Comparison of ENCODE assay signal across 11 cellular contexts in the genomic region with DNA sequence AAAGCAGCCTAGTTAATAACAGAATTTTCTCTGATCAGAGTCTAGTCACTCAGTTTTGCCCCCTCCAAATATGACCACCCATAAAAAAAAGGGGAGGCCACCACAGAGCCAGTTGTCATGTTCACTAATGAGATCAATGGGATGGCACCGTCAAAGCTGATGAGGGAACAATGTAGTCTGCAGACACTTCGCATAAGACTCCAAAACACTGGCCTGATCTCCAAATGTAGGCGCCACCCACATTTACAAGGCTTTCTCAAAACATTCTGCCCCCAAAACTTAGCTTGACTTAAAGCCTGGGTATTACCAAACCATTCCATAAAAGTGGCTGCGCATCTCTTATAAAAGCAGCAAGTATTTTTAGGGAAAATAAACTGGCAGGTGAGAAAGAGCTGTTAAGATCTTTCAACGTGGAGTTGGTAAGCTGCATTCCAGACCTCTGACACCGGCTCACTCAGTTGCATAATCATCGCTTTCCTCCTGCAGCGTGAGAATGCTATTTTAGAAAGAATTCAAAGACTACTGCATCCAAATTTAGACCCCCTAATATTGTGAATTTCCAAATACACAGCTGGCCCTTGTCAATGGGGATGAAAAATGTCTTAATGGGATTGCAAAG. TPM values are rescaled to one million over a fixed set of nuclear protein-coding genes. Genes with fewer than 3 reads are reported as not detected.
DNase-seq lines count a peak whose midpoint lies in the region; ATAC-seq and TF ChIP-seq lines count a peak whose summit lies in the region.
"Had no signal": no experiment of that assay in that cellular context is flagged by ENCODE, and none has a peak within 500 bp of the region (broad histone marks: within the 10 kb centered on the region; RNA-seq: fewer than 3 reads in every experiment).

No MANE protein-coding gene starts in this region.

- no peak overlapping the region for H3K27ac ChIP-seq in brain microvascular endothelial cell
- H3K27ac ChIP-seq: testis had no signal

- no peak overlapping the region for H3K4me3 ChIP-seq in brain microvascular endothelial cell (ENCODE audit: low read depth, low read length)
- H3K4me3 ChIP-seq: testis had no signal

- DNase-seq in AG20443 (ENCODE audit: low spot score), result peak; percentile 71
- DNase-seq in brain microvascular endothelial cell, result peak; percentile 40
- DNase-seq in left lobe of liver (ENCODE audit: low spot score), result no peak
- DNase-seq in activated gamma-delta T cell treated with Interleukin-2 at 50 U/mL for 16 hours, result no peak
- no peak for DNase-seq in UCSD-AML1 (lab: John Stamatoyannopoulos, UW; ENCODE audit: unreplicated experiment)
- no peak for DNase-seq in stimulated activated CD4-positive, alpha-beta T cell treated with anti-CD3 and anti-CD28 coated beads, Interleukin-15, amount 100 ng/mL, for 24 hours
- DNase-seq: CD8-positive, alpha-beta T cell; NCI-H69; testis had no signal

- no peaks in the 10 kb centered on the region for H3K27me3 ChIP-seq in brain microvascular endothelial cell (replicated peaks)
- H3K27me3 ChIP-seq: testis had no signal

- in situ Hi-C loops in brain microvascular endothelial cell (cut with HindIII; ENCODE audit: low pct_ligation_motif_present, low sequenced_read_pairs), result no loop called here

- no peak for TF ChIP-seq CTCF in brain microvascular endothelial cell (IDR thresholded peaks at IDR 0.05; ENCODE audit: low read depth, low read length, missing control alignments)

- H3K36me3 ChIP-seq in brain microvascular endothelial cell (replicated peaks), result no peaks in the 10 kb centered on the region

- TF ChIP-seq EP300 in Ishikawa (IDR thresholded peaks at IDR 0.05; ENCODE audit: borderline replicate concordance), result no peak

- peak; percentile 55 for ATAC-seq in left lobe of liver
- ATAC-seq in GM18505 (IDR thresholded peaks at IDR 0.05; ENCODE audit: unreplicated experiment), result no peak
- ATAC-seq: CD8-positive, alpha-beta T cell had no signal

- TF ChIP-seq RAD21 in Ishikawa (IDR thresholded peaks at IDR 0.05; ENCODE audit: low read depth), result no peak

- no peak for TF ChIP-seq POLR2A in GM18505 (IDR thresholded peaks at IDR 0.05; ENCODE audit: borderline replicate concordance, extremely low read depth, insufficient read depth, insufficient read length)

TF ChIP-seq in Ishikawa, 13 proteins besides CTCF, POLR2A, EP300 and RAD21:
- TF ChIP-seq TEAD4 (IDR thresholded peaks at IDR 0.05) (peak; percentile 63), CREB1 (IDR thresholded peaks at IDR 0.05; ENCODE audit: low read depth) (no peak), TAF1 (IDR thresholded peaks at IDR 0.05; ENCODE audit: low read depth) (no peak), TCF12 (IDR thresholded peaks at IDR 0.05; ENCODE audit: low read depth) (no peak), NFIC (IDR thresholded peaks at IDR 0.05) (no peak), CEBPB (IDR thresholded peaks at IDR 0.05) (peak; percentile 92), YY1 (IDR thresholded peaks at IDR 0.05; ENCODE audit: low read depth) (no peak)

RNA-seq across cellular contexts. Expression of a gene that starts 59.3 kb away (rescaled TPM):
- 10.4 TPM for total RNA-seq in left lobe of liver

Comparison
In these comparisons a context has a peak if more than half of its experiments do, and no peak if none do; other contexts are left out.
1. DNase-seq: peak in AG20443 (single experiment) and brain microvascular endothelial cell (single experiment); none in left lobe of liver (single experiment), activated gamma-delta T cell treated with Interleukin-2 at 50 U/mL for 16 hours (single experiment), UCSD-AML1 (single experiment) and stimulated activated CD4-positive, alpha-beta T cell treated with anti-CD3 and anti-CD28 coated beads, Interleukin-15, amount 100 ng/mL, for 24 hours (single experiment).